In genomic region chr14:91417983-91418386, GRCh38 we compare ENCODE assay signal across 8 cellular contexts. TPM values are rescaled to one million over a fixed set of nuclear protein-coding genes. Genes with fewer than 3 reads are reported as not detected.
A peak's percentile ranks its signal among the peaks of the same experiment; 100 is the strongest.
DNase-seq lines count a peak whose midpoint lies in the region; ATAC-seq and TF ChIP-seq lines count a peak whose summit lies in the region.

No MANE protein-coding gene starts in this region.

- peak; percentile 57 for DNase-seq in NCI-H82 (lab: John Stamatoyannopoulos, UW)
- DNase-seq in NCI-H82 treated with DMSO at 0.1 percent for 48 hours (lab: John Stamatoyannopoulos, UW; ENCODE audit: unreplicated experiment), result no peak
- peak; percentile 82 for DNase-seq in NB4 (ENCODE audit: low read depth)
- DNase-seq in activated CD4-positive, alpha-beta T cell treated with anti-CD3 and anti-CD28 coated beads for 4 hours, result peak; percentile 59 to 77
- DNase-seq in epithelial cell of esophagus (ENCODE audit: low read depth), result peak; percentile 62
- DNase-seq in natural killer cell treated with Interleukin-12 subunit alpha and Interleukin-12 subunit beta and Interleukin-15 and Interleukin-18, amount 100 ng/mL, for 72 hours (ENCODE audit: low spot score), result peak; percentile 75
- no peak for DNase-seq in A172 (ENCODE audit: low spot score)

- H3K27ac Mint-ChIP-seq in natural killer cell treated with Interleukin-12 subunit alpha and Interleukin-12 subunit beta and Interleukin-15 and Interleukin-18, amount 100 ng/mL, for 72 hours, result no peak overlapping the region

- H3K4me3 ChIP-seq in NB4 (ENCODE audit: low read depth, low read length), result peak overlapping the region; percentile 55
- peak overlapping the region; percentile 30 for H3K4me3 ChIP-seq in epithelial cell of esophagus (ENCODE audit: low read length)

- peak; percentile 33 for ATAC-seq in HG02678 (IDR thresholded peaks at IDR 0.05; ENCODE audit: unreplicated experiment)
- peak; percentile 69 to 71 for ATAC-seq in natural killer cell treated with Interleukin-12 subunit alpha and Interleukin-12 subunit beta and Interleukin-15 and Interleukin-18, amount 100 ng/mL, for 72 hours

- H3K9me3 Mint-ChIP-seq in natural killer cell treated with Interleukin-12 subunit alpha and Interleukin-12 subunit beta and Interleukin-15 and Interleukin-18, amount 100 ng/mL, for 72 hours, result no peaks in the 10 kb centered on the region

- H3K27me3 Mint-ChIP-seq in natural killer cell treated with Interleukin-12 subunit alpha and Interleukin-12 subunit beta and Interleukin-15 and Interleukin-18, amount 100 ng/mL, for 72 hours, result peaks cover 0 to 5% of the 10 kb centered on the region in 2 donors

- H3K4me3 Mint-ChIP-seq in natural killer cell treated with Interleukin-12 subunit alpha and Interleukin-12 subunit beta and Interleukin-15 and Interleukin-18, amount 100 ng/mL, for 72 hours, result peak overlapping the region; percentile 71

- H3K36me3 Mint-ChIP-seq in natural killer cell treated with Interleukin-12 subunit alpha and Interleukin-12 subunit beta and Interleukin-15 and Interleukin-18, amount 100 ng/mL, for 72 hours, result peaks cover 20% of the 10 kb centered on the region

- peak; percentile 29 for TF ChIP-seq POLR2A in NB4 (IDR thresholded peaks at IDR 0.05; ENCODE audit: extremely low read depth, insufficient read length)

- TF ChIP-seq CTCF in NB4 (IDR thresholded peaks at IDR 0.05; ENCODE audit: low read depth, low read length) (no peak), epithelial cell of esophagus (IDR thresholded peaks at IDR 0.05; ENCODE audit: insufficient read depth, low read depth, low read length, missing control alignments) (no peak)

- H3K4me1 Mint-ChIP-seq in natural killer cell treated with Interleukin-12 subunit alpha and Interleukin-12 subunit beta and Interleukin-15 and Interleukin-18, amount 100 ng/mL, for 72 hours (ENCODE audit: low read depth in 2 of 2), result peaks cover 36 to 45% of the 10 kb centered on the region in 2 donors

RNA-seq across cellular contexts. Expression of gene CCDC88C, which starts 0.4 kb away (rescaled TPM):
- total RNA-seq in natural killer cell treated with Interleukin-12 subunit alpha and Interleukin-12 subunit beta and Interleukin-15 and Interleukin-18, amount 100 ng/mL, for 72 hours, result 100 to 1,000 TPM; 103 to 175 TPM
- total RNA-seq in A172 (2014; rRNA removed; shearing (Covaris generic)), result 2.5 and 4.7 TPM in 2 replicates

Comparison
In these comparisons a context has a peak if more than half of its experiments do, and no peak if none do; other contexts are left out.
1. DNase-seq: peak in NCI-H82 (single experiment), NB4 (single experiment), activated CD4-positive, alpha-beta T cell treated with anti-CD3 and anti-CD28 coated beads for 4 hours (2 of 2), epithelial cell of esophagus (single experiment) and natural killer cell treated with Interleukin-12 subunit alpha and Interleukin-12 subunit beta and Interleukin-15 and Interleukin-18, amount 100 ng/mL, for 72 hours (single experiment); none in NCI-H82 treated with DMSO at 0.1 percent for 48 hours (single experiment) and A172 (single experiment).
2. RNA of gene CCDC88C, which starts 0.4 kb away (total RNA-seq): 103 to 175 TPM in natural killer cell treated with Interleukin-12 subunit alpha and Interleukin-12 subunit beta and Interleukin-15 and Interleukin-18, amount 100 ng/mL, for 72 hours; 2.5 to 4.7 TPM in A172; every median in the first group is over 10 times any median in the second.